Comparison of ENCODE assay signal across 9 cellular contexts in the genomic region with DNA sequence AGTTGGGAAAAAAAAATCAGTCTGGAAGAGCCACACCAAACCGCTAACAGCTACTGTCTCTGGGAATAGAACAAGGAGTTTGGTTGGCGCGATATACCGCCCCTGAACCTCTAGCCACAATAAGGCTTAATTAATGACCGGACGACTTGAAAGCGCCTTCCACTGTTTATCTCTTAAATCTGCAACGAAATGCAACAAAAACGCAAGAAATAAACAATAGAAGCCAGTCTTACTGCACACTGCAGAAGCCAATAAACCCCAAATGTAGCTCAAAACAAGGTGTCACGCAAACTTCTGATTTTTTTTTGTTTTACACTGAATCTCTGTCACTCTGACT. TPM values are rescaled to one million over a fixed set of nuclear protein-coding genes. Genes with fewer than 3 reads are reported as not detected.
DNase-seq lines count a peak whose midpoint lies in the region; ATAC-seq, FAIRE-seq and TF ChIP-seq lines count a peak whose summit lies in the region.
"Had no signal": no experiment of that assay in that cellular context is flagged by ENCODE, and none has a peak within 500 bp of the region (broad histone marks: within the 10 kb centered on the region; RNA-seq: fewer than 3 reads in every experiment).

No MANE protein-coding gene starts in this region.

- no peaks in the 10 kb centered on the region for H3K27me3 ChIP-seq in RWPE2 (ENCODE audit: insufficient read depth, poor library complexity, severe bottlenecking)
- H3K27me3 ChIP-seq in trophoblast cell (ENCODE audit: insufficient read depth, low read length): no peaks in the 10 kb centered on the region

- H3K4me1 ChIP-seq in RWPE2 (ENCODE audit: insufficient read depth, poor library complexity, severe bottlenecking) (peaks cover 6% of the 10 kb centered on the region), trophoblast cell (ENCODE audit: control insufficient read depth in 1 of 2, insufficient read depth in 2 of 2, low read length in 2 of 2) (peaks cover 8 to 10% of the 10 kb centered on the region in 2 experiments)

- in situ Hi-C loops in KBM-7 (cut with MboI; ENCODE audit: low pct_unique_long_range_greater_than_20kb, low sequenced_read_pairs): no loop called here

- H3K14ac ChIP-seq in trophoblast cell (ENCODE audit: low read length): no peak overlapping the region

- no peak overlapping the region for H2BK120ac ChIP-seq in trophoblast cell (ENCODE audit: insufficient read depth, low read length, poor library complexity)

- H2AFZ ChIP-seq in trophoblast cell (ENCODE audit: insufficient read depth, low read length, poor library complexity): no peak overlapping the region

- no peak for DNase-seq in RWPE2 (ENCODE audit: low spot score)
- DNase-seq in fibroblast of mammary gland (ENCODE audit: low read depth): no peak
- peak in 1 of 2 donors; percentile 89 for DNase-seq in trophoblast cell
- DNase-seq in HT-29 (ENCODE audit: low spot score): no peak
- DNase-seq in KBM-7: no peak
- no peak for DNase-seq in HTR-8/SVneo (ENCODE audit: insufficient read length, low spot score)

- no peak overlapping the region for H4K91ac ChIP-seq in trophoblast cell (ENCODE audit: low read depth, low read length)

- peaks cover 7% of the 10 kb centered on the region for H3K79me1 ChIP-seq in trophoblast cell (ENCODE audit: low read length)

- no peak overlapping the region for H4K12ac ChIP-seq in trophoblast cell (ENCODE audit: low read depth, low read length)

- no peak overlapping the region for H2AK5ac ChIP-seq in trophoblast cell (ENCODE audit: low read length)

- ATAC-seq in GM21825 (IDR thresholded peaks at IDR 0.05; ENCODE audit: unreplicated experiment) (peak; percentile 8), RWPE2 (ENCODE audit: low read depth) (no peak), HG03571 (IDR thresholded peaks at IDR 0.05; ENCODE audit: unreplicated experiment) (no peak)

- H2BK12ac ChIP-seq in trophoblast cell (ENCODE audit: low read length): no peak overlapping the region

- no peak for FAIRE-seq in HTR-8/SVneo (lab: Jason Lieb, UNC)

- H3K4me3 ChIP-seq in RWPE2 (ENCODE audit: severe bottlenecking): peak overlapping the region; percentile 32
- H3K4me3 ChIP-seq in fibroblast of mammary gland (ENCODE audit: control insufficient read depth, low read depth, low read length): peak overlapping the region; percentile 27
- H3K4me3 ChIP-seq in trophoblast cell (ENCODE audit: low read depth, low read length): no peak overlapping the region

- no peak overlapping the region for H3K23ac ChIP-seq in trophoblast cell (ENCODE audit: low read length)

- no peak overlapping the region for H3K9ac ChIP-seq in trophoblast cell (ENCODE audit: low read length)

- H3K9me3 ChIP-seq in RWPE2 (ENCODE audit: severe bottlenecking) (no peaks in the 10 kb centered on the region), trophoblast cell (ENCODE audit: insufficient read depth, low read depth, low read length) (no peaks in the 10 kb centered on the region)

- H3K27ac ChIP-seq in RWPE2 (ENCODE audit: poor library complexity, severe bottlenecking) (peak overlapping the region; percentile 74), trophoblast cell (ENCODE audit: low read depth, low read length) (peak overlapping the region; percentile 36)

- TF ChIP-seq CTCF in RWPE2 (IDR thresholded peaks at IDR 0.05; ENCODE audit: poor library complexity, severe bottlenecking): peak; percentile 21
- TF ChIP-seq CTCF in fibroblast of mammary gland (conservative IDR thresholded peaks at IDR 0.05; ENCODE audit: control insufficient read depth, insufficient read depth, low read depth, low read length): no peak

- WGBS in trophoblast cell (ENCODE audit: extremely low coverage, insufficient coverage, insufficient read length): no CpG with 5 or more reads among the region's 10 CpGs

- peak overlapping the region; percentile 13 for H4K8ac ChIP-seq in trophoblast cell (ENCODE audit: low read depth, low read length)

- H3K4ac ChIP-seq in trophoblast cell (ENCODE audit: low read depth, low read length): no peak overlapping the region

- H3K36me3 ChIP-seq in RWPE2 (ENCODE audit: low read depth) (no peaks in the 10 kb centered on the region), trophoblast cell (ENCODE audit: control insufficient read depth in 1 of 2, insufficient read depth in 2 of 2, low read length in 2 of 2) (peaks cover 0 to 2% of the 10 kb centered on the region in 2 experiments)

- H3K4me2 ChIP-seq in trophoblast cell (ENCODE audit: low read length): peak overlapping the region; percentile 66

- H2BK5ac ChIP-seq in trophoblast cell (ENCODE audit: low read depth, low read length, poor library complexity): no peak overlapping the region

- H3K18ac ChIP-seq in trophoblast cell (ENCODE audit: low read length): no peak overlapping the region

- H3K79me2 ChIP-seq in trophoblast cell (ENCODE audit: control insufficient read depth, insufficient read depth, low read length, poor library complexity): peaks cover 6% of the 10 kb centered on the region

RNA-seq across cellular contexts. Expression of gene BTBD19, which starts 10.9 kb away (rescaled TPM):
- polyA plus RNA-seq in trophoblast cell (2013): 5.8 and 5.9 TPM in 2 replicates
- 16.4 and 18.0 TPM in 2 replicates for total RNA-seq in HT-29 (2014; rRNA removed; shearing (Covaris generic))

RNA-seq across cellular contexts. Expression of gene DYNLT4, which starts 12.1 kb away (rescaled TPM):
- polyA plus RNA-seq in trophoblast cell (2013): 0.07 TPM in 1 of 2 replicates, not detected in the other
- 3.4 and 10.4 TPM in 2 replicates for total RNA-seq in HT-29 (2014; rRNA removed; shearing (Covaris generic))
- total RNA-seq: activated CD8-positive, alpha-beta memory T cell treated with anti-CD3 and anti-CD28 coated beads for 36 hours had no signal

RNA-seq across cellular contexts. Expression of gene PLK3, which starts 19.0 kb away (rescaled TPM):
- polyA plus RNA-seq in trophoblast cell (2013): 16.6 TPM in 2 replicates
- 135 and 137 TPM in 2 replicates for total RNA-seq in HT-29 (2014; rRNA removed; shearing (Covaris generic))

RNA-seq across cellular contexts. Expression of gene PTCH2, which starts 23.8 kb away (rescaled TPM):
- polyA plus RNA-seq in trophoblast cell (2013): 0.10 and 0.15 TPM in 2 replicates
- 0.16 and 0.18 TPM in 2 replicates for total RNA-seq in HT-29 (2014; rRNA removed; shearing (Covaris generic))

RNA-seq across cellular contexts. Expression of gene BEST4, which starts 31.3 kb away (rescaled TPM):
- 0.14 TPM in 2 replicates for polyA plus RNA-seq in trophoblast cell (2013)
- 0.31 and 0.33 TPM in 2 replicates for total RNA-seq in HT-29 (2014; rRNA removed; shearing (Covaris generic))
